ENCODE assay signal across 10 cellular contexts in genomic region chr7:17152698-17153097, GRCh38.
DNase-seq lines count a peak whose midpoint lies in the region; ATAC-seq and TF ChIP-seq lines count a peak whose summit lies in the region.
"Had no signal": no experiment of that assay in that cellular context is flagged by ENCODE, and none has a peak within 500 bp of the region (broad histone marks: within the 10 kb centered on the region; RNA-seq: fewer than 3 reads in every experiment).

No MANE protein-coding gene starts in this region.

- POLR2A ChIA-PET in activated CD4-positive, alpha-beta T cell treated with anti-CD3 and anti-CD28 coated beads for 36 hours (lab: Charles Lee) = no interaction called here
- POLR2A ChIA-PET in activated CD4-positive, alpha-beta T cell treated with anti-CD3 and anti-CD28 coated beads, Interleukin-2, amount 10 ng/mL, durations not matched to agents 7 days and 5 days (lab: Charles Lee) = no interaction called here

- peak overlapping the region; percentile 26 for H3K4me3 Mint-ChIP-seq in natural killer cell treated with Interleukin-12 subunit alpha and Interleukin-12 subunit beta and Interleukin-15 and Interleukin-18, amount 100 ng/mL, for 72 hours
- no peak overlapping the region for H3K4me3 Mint-ChIP-seq in activated CD4-positive, alpha-beta T cell treated with anti-CD3 and anti-CD28 coated beads for 36 hours
- H3K4me3 Mint-ChIP-seq in activated CD4-positive, alpha-beta T cell treated with anti-CD3 and anti-CD28 coated beads, Interleukin-2, amount 10 ng/mL, durations not matched to agents 7 days and 5 days = no peak overlapping the region

- no peaks in the 10 kb centered on the region for H3K27me3 Mint-ChIP-seq in natural killer cell treated with Interleukin-12 subunit alpha and Interleukin-12 subunit beta and Interleukin-15 and Interleukin-18, amount 100 ng/mL, for 72 hours
- H3K27me3 Mint-ChIP-seq in activated CD4-positive, alpha-beta T cell treated with anti-CD3 and anti-CD28 coated beads for 36 hours = peaks cover 2% of the 10 kb centered on the region
- H3K27me3 Mint-ChIP-seq in activated CD4-positive, alpha-beta T cell treated with anti-CD3 and anti-CD28 coated beads, Interleukin-2, amount 10 ng/mL, durations not matched to agents 7 days and 5 days = no peaks in the 10 kb centered on the region

- DNase-seq in NB4 (ENCODE audit: low read depth) (peak; percentile 64), omental fat pad (ENCODE audit: low spot score) (no peak)
- DNase-seq in natural killer cell treated with Interleukin-12 subunit alpha and Interleukin-12 subunit beta and Interleukin-15 and Interleukin-18, amount 100 ng/mL, for 72 hours (ENCODE audit: low spot score) = no peak
- DNase-seq in activated CD4-positive, alpha-beta T cell treated with anti-CD3 and anti-CD28 coated beads for 36 hours = no peak
- DNase-seq in activated CD4-positive, alpha-beta T cell treated with anti-CD3 and anti-CD28 coated beads, Interleukin-2, amount 10 ng/mL, durations not matched to agents 7 days and 5 days = no peak
- DNase-seq: activated CD8-positive, alpha-beta memory T cell treated with anti-CD3 and anti-CD28 coated beads, Interleukin-2, amount 50 U/mL, for 4 hours; kidney glomerular epithelial cell; NCI-H446 had no signal

- no peaks in the 10 kb centered on the region for H3K9me3 Mint-ChIP-seq in natural killer cell treated with Interleukin-12 subunit alpha and Interleukin-12 subunit beta and Interleukin-15 and Interleukin-18, amount 100 ng/mL, for 72 hours
- H3K9me3 Mint-ChIP-seq in activated CD4-positive, alpha-beta T cell treated with anti-CD3 and anti-CD28 coated beads for 36 hours (ENCODE audit: low read depth) = no peaks in the 10 kb centered on the region
- H3K9me3 Mint-ChIP-seq in activated CD4-positive, alpha-beta T cell treated with anti-CD3 and anti-CD28 coated beads, Interleukin-2, amount 10 ng/mL, durations not matched to agents 7 days and 5 days = peaks cover 13% of the 10 kb centered on the region

- no peak for TF ChIP-seq POLR2A in NB4 (IDR thresholded peaks at IDR 0.05; ENCODE audit: extremely low read depth, insufficient read length)

- H3K27ac Mint-ChIP-seq in natural killer cell treated with Interleukin-12 subunit alpha and Interleukin-12 subunit beta and Interleukin-15 and Interleukin-18, amount 100 ng/mL, for 72 hours = peak overlapping the region; percentile 20 to 83
- H3K27ac Mint-ChIP-seq in activated CD4-positive, alpha-beta T cell treated with anti-CD3 and anti-CD28 coated beads for 36 hours = no peak overlapping the region
- no peak overlapping the region for H3K27ac Mint-ChIP-seq in activated CD4-positive, alpha-beta T cell treated with anti-CD3 and anti-CD28 coated beads, Interleukin-2, amount 10 ng/mL, durations not matched to agents 7 days and 5 days

- no peaks in the 10 kb centered on the region for H3K36me3 Mint-ChIP-seq in natural killer cell treated with Interleukin-12 subunit alpha and Interleukin-12 subunit beta and Interleukin-15 and Interleukin-18, amount 100 ng/mL, for 72 hours
- no peaks in the 10 kb centered on the region for H3K36me3 Mint-ChIP-seq in activated CD4-positive, alpha-beta T cell treated with anti-CD3 and anti-CD28 coated beads for 36 hours (ENCODE audit: low read depth)
- peaks cover 23% of the 10 kb centered on the region for H3K36me3 Mint-ChIP-seq in activated CD4-positive, alpha-beta T cell treated with anti-CD3 and anti-CD28 coated beads, Interleukin-2, amount 10 ng/mL, durations not matched to agents 7 days and 5 days (ENCODE audit: low read depth)

- H3K4me1 Mint-ChIP-seq in natural killer cell treated with Interleukin-12 subunit alpha and Interleukin-12 subunit beta and Interleukin-15 and Interleukin-18, amount 100 ng/mL, for 72 hours (ENCODE audit: low read depth in 2 of 2) = peaks cover 17 to 24% of the 10 kb centered on the region in 2 donors
- H3K4me1 Mint-ChIP-seq in activated CD4-positive, alpha-beta T cell treated with anti-CD3 and anti-CD28 coated beads for 36 hours = peaks cover 37% of the 10 kb centered on the region
- H3K4me1 Mint-ChIP-seq in activated CD4-positive, alpha-beta T cell treated with anti-CD3 and anti-CD28 coated beads, Interleukin-2, amount 10 ng/mL, durations not matched to agents 7 days and 5 days = peaks cover 34% of the 10 kb centered on the region

- CTCF ChIA-PET in activated CD4-positive, alpha-beta T cell treated with anti-CD3 and anti-CD28 coated beads for 36 hours (lab: Charles Lee) = interaction anchor here (1.0 to 3.0 kb wide), 3 partner anchors 9 to 22 kb away, joined by 3 to 15 read pairs (median 3); no protein-coding TSS in a partner anchor
- CTCF ChIA-PET in activated CD4-positive, alpha-beta T cell treated with anti-CD3 and anti-CD28 coated beads, Interleukin-2, amount 10 ng/mL, durations not matched to agents 7 days and 5 days (lab: Charles Lee) = no interaction called here

- no peak overlapping the region for H3K4me3 ChIP-seq in NB4 (ENCODE audit: low read depth, low read length)

- peak; percentile 68 for ATAC-seq in GM18907 (IDR thresholded peaks at IDR 0.05; ENCODE audit: unreplicated experiment)
- ATAC-seq in HG02759 (IDR thresholded peaks at IDR 0.05; ENCODE audit: unreplicated experiment) = peak; percentile 70
- peak; percentile 54 to 56 for ATAC-seq in natural killer cell treated with Interleukin-12 subunit alpha and Interleukin-12 subunit beta and Interleukin-15 and Interleukin-18, amount 100 ng/mL, for 72 hours
- ATAC-seq in activated CD4-positive, alpha-beta T cell treated with anti-CD3 and anti-CD28 coated beads for 36 hours = no peak
- ATAC-seq in omental fat pad (ENCODE audit: low FRiP score) = no peak

- intact Hi-C loops in activated CD4-positive, alpha-beta T cell treated with anti-CD3 and anti-CD28 coated beads for 36 hours (cut with DNase I, micrococcal nuclease) = no loop called here

- TF ChIP-seq CTCF in NB4 (IDR thresholded peaks at IDR 0.05; ENCODE audit: low read depth, low read length) (no peak), omental fat pad (IDR thresholded peaks at IDR 0.05) (no peak)

Comparison
In these comparisons a context has a peak if more than half of its experiments do, and no peak if none do; other contexts are left out.
1. ATAC-seq: peak in GM18907 (single experiment), HG02759 (single experiment) and natural killer cell treated with Interleukin-12 subunit alpha and Interleukin-12 subunit beta and Interleukin-15 and Interleukin-18, amount 100 ng/mL, for 72 hours (2 of 2); none in activated CD4-positive, alpha-beta T cell treated with anti-CD3 and anti-CD28 coated beads for 36 hours (single experiment) and omental fat pad (single experiment).
2. H3K27ac Mint-ChIP-seq: peak in natural killer cell treated with Interleukin-12 subunit alpha and Interleukin-12 subunit beta and Interleukin-15 and Interleukin-18, amount 100 ng/mL, for 72 hours (2 of 2); none in activated CD4-positive, alpha-beta T cell treated with anti-CD3 and anti-CD28 coated beads for 36 hours (single experiment) and activated CD4-positive, alpha-beta T cell treated with anti-CD3 and anti-CD28 coated beads, Interleukin-2, amount 10 ng/mL, durations not matched to agents 7 days and 5 days (single experiment).